ENCODE assay signal across 8 cellular contexts in genomic region chr19:53554804-53555203, GRCh38. TPM values are rescaled to one million over a fixed set of nuclear protein-coding genes. Genes with fewer than 3 reads are reported as not detected.
DNase-seq lines count a peak whose midpoint lies in the region; ATAC-seq and TF ChIP-seq lines count a peak whose summit lies in the region.

No MANE protein-coding gene starts in this region.

- H3K27me3 ChIP-seq in GM06990 (replicated peaks; ENCODE audit: control insufficient read depth, insufficient read depth, low read length) (no peaks in the 10 kb centered on the region), RWPE2 (ENCODE audit: insufficient read depth, poor library complexity, severe bottlenecking) (no peaks in the 10 kb centered on the region), esophagus (ENCODE audit: control insufficient read depth in 1 of 2, insufficient read depth in 2 of 2, low read length in 2 of 2) (no peaks in the 10 kb centered on the region)

- DNase-seq in GM06990 (ENCODE audit: extremely low read depth, insufficient read length) (no peak), RWPE2 (ENCODE audit: low spot score) (no peak), progenitor cell of endocrine pancreas (ENCODE audit: low spot score, unreplicated experiment) (no peak), kidney tubule cell (ENCODE audit: low spot score) (no peak), ureter (ENCODE audit: low spot score) (no peak)
- no peak for DNase-seq in central memory CD4-positive, alpha-beta T cell

- no peaks in the 10 kb centered on the region for H3K4me1 Mint-ChIP-seq in progenitor cell of endocrine pancreas (ENCODE audit: low read depth)

- 47 to 60% methylated on average over 24 of the region's 24 CpGs for WGBS in esophagus, 2 donors

- H3K36me3 Mint-ChIP-seq in progenitor cell of endocrine pancreas (ENCODE audit: insufficient read depth), result peaks cover 14% of the 10 kb centered on the region

- peaks cover 5% of the 10 kb centered on the region for H3K4me1 ChIP-seq in RWPE2 (ENCODE audit: insufficient read depth, poor library complexity, severe bottlenecking)
- peaks cover 0 to 3% of the 10 kb centered on the region in 2 donors for H3K4me1 ChIP-seq in esophagus (ENCODE audit: control insufficient read depth in 2 of 2, insufficient read depth in 2 of 2, low read length in 1 of 2)

- TF ChIP-seq CTCF in GM06990 (IDR thresholded peaks at IDR 0.05; ENCODE audit: insufficient read depth, low read length, poor library complexity, severe bottlenecking), result no peak
- TF ChIP-seq CTCF in RWPE2 (IDR thresholded peaks at IDR 0.05; ENCODE audit: poor library complexity, severe bottlenecking), result no peak
- TF ChIP-seq CTCF in progenitor cell of endocrine pancreas (IDR thresholded peaks at IDR 0.05; ENCODE audit: unreplicated experiment), result no peak

- ATAC-seq in RWPE2 (ENCODE audit: low read depth) (peak; percentile 11; the same call in 1 of the 3 replicates), HG02759 (IDR thresholded peaks at IDR 0.05; ENCODE audit: unreplicated experiment) (no peak)

- no peak overlapping the region for H3K4me3 Mint-ChIP-seq in progenitor cell of endocrine pancreas (ENCODE audit: low read depth)

- H3K9me3 Mint-ChIP-seq in progenitor cell of endocrine pancreas (ENCODE audit: low read depth), result peaks cover 11% of the 10 kb centered on the region

- H3K27ac Mint-ChIP-seq in progenitor cell of endocrine pancreas, result peak overlapping the region; percentile 69

- H3K27me3 Mint-ChIP-seq in progenitor cell of endocrine pancreas, result no peaks in the 10 kb centered on the region

- H3K9me3 ChIP-seq in RWPE2 (ENCODE audit: severe bottlenecking) (no peaks in the 10 kb centered on the region), esophagus (ENCODE audit: control insufficient read depth in 2 of 2, insufficient read depth in 1 of 2, low read depth in 1 of 2, low read length in 1 of 2) (peaks cover 0 to 2% of the 10 kb centered on the region in 2 donors)

- H3K4me3 ChIP-seq in GM06990 (replicated peaks; ENCODE audit: low read depth, low read length) (peak overlapping the region; percentile 83), RWPE2 (ENCODE audit: severe bottlenecking) (peak overlapping the region; percentile 48), esophagus (ENCODE audit: low read depth in 1 of 2, low read length in 2 of 2) (peak overlapping the region; percentile 37 to 72)

- H3K36me3 ChIP-seq in GM06990 (ENCODE audit: control insufficient read depth, insufficient read depth, low read length), result no peaks in the 10 kb centered on the region
- peaks cover 18% of the 10 kb centered on the region for H3K36me3 ChIP-seq in RWPE2 (ENCODE audit: low read depth)
- H3K36me3 ChIP-seq in esophagus (ENCODE audit: control insufficient read depth in 2 of 2, insufficient read depth in 2 of 2, low read length in 1 of 2), result no peaks in the 10 kb centered on the region

- H3K27ac ChIP-seq in RWPE2 (ENCODE audit: poor library complexity, severe bottlenecking) (no peak overlapping the region), esophagus (ENCODE audit: low read depth in 2 of 2, low read length in 1 of 2) (peak overlapping the region; percentile 62 to 70)

RNA-seq across cellular contexts. Expression of gene ZNF331, which starts 16.9 kb away (rescaled TPM):
- polyA plus RNA-seq in esophagus, result 1 to 10 TPM; 4.7 to 6.1 TPM
- total RNA-seq in progenitor cell of endocrine pancreas, result 29.0 and 29.9 TPM in 2 replicates
- total RNA-seq in ureter, result 23.9 TPM
